ENCODE assay signal across 15 cellular contexts in genomic region chr1:64984106-64984505, GRCh38.
"Had no signal": no experiment of that assay in that cellular context is flagged by ENCODE, and none has a peak within 500 bp of the region (broad histone marks: within the 10 kb centered on the region; RNA-seq: fewer than 3 reads in every experiment).

No MANE protein-coding gene starts in this region.

- H3K9me3 Mint-ChIP-seq: activated naive CD8-positive, alpha-beta T cell treated with anti-CD3 and anti-CD28 coated beads, Interleukin-2, amount 50 U/mL, for 24 hours; neural crest cell; stimulated activated naive CD8-positive, alpha-beta T cell treated with anti-CD3 and anti-CD28 coated beads, Interleukin-15, amount 100 ng/mL, for 72 hours; T-helper 2 cell treated with Interferon-gamma antibody and Interleukin-4, amounts not matched to agents 5 μg/mL and 100 μg/mL, for 36 hours had no signal

- H3K27ac Mint-ChIP-seq: activated naive CD8-positive, alpha-beta T cell treated with anti-CD3 and anti-CD28 coated beads, Interleukin-2, amount 50 U/mL, for 24 hours; stimulated activated naive CD8-positive, alpha-beta T cell treated with anti-CD3 and anti-CD28 coated beads, Interleukin-15, amount 100 ng/mL, for 72 hours; T-helper 2 cell treated with Interferon-gamma antibody and Interleukin-4, amounts not matched to agents 5 μg/mL and 100 μg/mL, for 36 hours had no signal

- H3K4me1 Mint-ChIP-seq: neural crest cell had no signal

- ATAC-seq: activated CD4-positive, CD25-positive, alpha-beta regulatory T cell treated with anti-CD3 and anti-CD28 coated beads, Interleukin-2, amount 50 U/mL, for 24 hours; activated naive CD8-positive, alpha-beta T cell treated with anti-CD3 and anti-CD28 coated beads, Interleukin-2, amount 50 U/mL, for 24 hours; gastrocnemius medialis; heart left ventricle; sciatic nerve; stimulated activated naive CD8-positive, alpha-beta T cell treated with anti-CD3 and anti-CD28 coated beads, Interleukin-15, amount 100 ng/mL, for 72 hours had no signal

- DNase-seq: activated CD4-positive, alpha-beta T cell treated with anti-CD3 and anti-CD28 coated beads, Interleukin-2, amount 50 U/mL, for 4 hours; activated naive CD4-positive, alpha-beta T cell treated with Interleukin-2 at 50 U/mL for 16 hours; activated naive CD8-positive, alpha-beta T cell treated with anti-CD3 and anti-CD28 coated beads, Interleukin-2, amount 50 U/mL, for 24 hours; activated T-cell treated with anti-CD3 and anti-CD28 coated beads for 4 hours; gastrocnemius medialis; heart left ventricle; left colon; spleen; stimulated activated naive CD8-positive, alpha-beta T cell treated with anti-CD3 and anti-CD28 coated beads, Interleukin-15, amount 100 ng/mL, for 72 hours had no signal

- H3K27me3 ChIP-seq: ascending aorta, gastrocnemius medialis, heart left ventricle, spleen had no signal

- H3K4me1 ChIP-seq: ascending aorta had no signal

- H3K27ac ChIP-seq: ascending aorta, gastrocnemius medialis, heart left ventricle, spleen had no signal

- H3K4me3 Mint-ChIP-seq: activated naive CD8-positive, alpha-beta T cell treated with anti-CD3 and anti-CD28 coated beads, Interleukin-2, amount 50 U/mL, for 24 hours; neural crest cell; stimulated activated naive CD8-positive, alpha-beta T cell treated with anti-CD3 and anti-CD28 coated beads, Interleukin-15, amount 100 ng/mL, for 72 hours; T-helper 2 cell treated with Interferon-gamma antibody and Interleukin-4, amounts not matched to agents 5 μg/mL and 100 μg/mL, for 36 hours had no signal

- H3K27me3 Mint-ChIP-seq: activated naive CD8-positive, alpha-beta T cell treated with anti-CD3 and anti-CD28 coated beads, Interleukin-2, amount 50 U/mL, for 24 hours; stimulated activated naive CD8-positive, alpha-beta T cell treated with anti-CD3 and anti-CD28 coated beads, Interleukin-15, amount 100 ng/mL, for 72 hours had no signal

- H3K4me3 ChIP-seq: ascending aorta, gastrocnemius medialis, heart left ventricle, lung, spleen had no signal

- H3K9me3 ChIP-seq: ascending aorta, gastrocnemius medialis, spleen had no signal

- H3K36me3 ChIP-seq: spleen had no signal
